ENCODE assay signal across 3 cellular contexts in the genomic region with DNA sequence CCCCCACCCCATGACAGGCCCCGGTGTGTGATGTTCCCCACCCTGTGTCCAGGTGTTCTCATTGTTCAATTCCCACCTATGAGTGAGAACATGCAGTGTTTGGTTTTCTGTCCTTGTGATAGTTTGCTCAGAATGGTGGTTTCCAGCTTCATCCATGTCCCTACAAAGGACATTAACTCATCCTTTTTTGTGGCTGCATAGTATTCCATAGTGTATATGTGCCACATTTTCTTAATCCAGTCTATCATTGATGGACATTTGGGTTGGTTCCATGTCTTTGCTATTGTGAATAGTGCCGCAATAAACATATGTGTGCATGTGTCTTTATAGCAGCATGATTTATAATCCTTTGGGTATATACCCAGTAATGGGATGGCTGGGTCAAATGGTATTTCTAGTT. TPM values are rescaled to one million over a fixed set of nuclear protein-coding genes. Genes with fewer than 3 reads are reported as not detected.
"Had no signal": no experiment of that assay in that cellular context is flagged by ENCODE, and none has a peak within 500 bp of the region (broad histone marks: within the 10 kb centered on the region; RNA-seq: fewer than 3 reads in every experiment).

No MANE protein-coding gene starts in this region.

RNA-seq across cellular contexts. Expression of gene ANKRD55, which starts 59.7 kb away (rescaled TPM):
- total RNA-seq: HT-29, HT1080, IMR-90 had no signal
- polyA plus RNA-seq: IMR-90 had no signal
